Comparison of ENCODE assay signal across 8 cellular contexts in genomic region chr5:151447174-151448037, GRCh38. TPM values are rescaled to one million over a fixed set of nuclear protein-coding genes. Genes with fewer than 3 reads are reported as not detected.
A peak's percentile ranks its signal among the peaks of the same experiment; 100 is the strongest.
DNase-seq lines count a peak whose midpoint lies in the region; ATAC-seq and TF ChIP-seq lines count a peak whose summit lies in the region.

TSS of gene SLC36A1 (plus strand) at chr5:151447603. CDS start at chr5:151458793, 11,190 bp downstream.

- peaks cover 25% of the 10 kb centered on the region for H3K79me2 ChIP-seq in parathyroid adenoma

- H3K27me3 ChIP-seq in parathyroid adenoma (ENCODE audit: control insufficient read depth, insufficient read depth, low read length) (no peaks in the 10 kb centered on the region), tibial artery (no peaks in the 10 kb centered on the region)

- intact Hi-C loops in Right ventricle myocardium superior (cut with DNase I) = loop anchor here (1.0 to 10.0 kb wide), 3 partner anchors 53 to 307 kb away; partner anchors contain the start of gene ATOX1
- intact Hi-C loops in tibial artery (cut with DNase I; ENCODE audit: low total_unique reads) = loop anchor here (5.0 kb wide), 2 partner anchors 200 to 295 kb away; no protein-coding TSS in a partner anchor

- H3K27me3 Mint-ChIP-seq in activated naive CD8-positive, alpha-beta T cell treated with anti-CD3 and anti-CD28 coated beads, Interleukin-2, amount 10 ng/mL, durations not matched to agents 7 days and 5 days = peaks cover 22% of the 10 kb centered on the region

- peak; percentile 70 for ATAC-seq in HG02623 (IDR thresholded peaks at IDR 0.05; ENCODE audit: unreplicated experiment)
- peak; percentile 91 for ATAC-seq in activated naive CD8-positive, alpha-beta T cell treated with anti-CD3 and anti-CD28 coated beads, Interleukin-2, amount 10 ng/mL, durations not matched to agents 7 days and 5 days (ENCODE audit: low read depth)
- ATAC-seq in Right ventricle myocardium superior (ENCODE audit: poor library complexity) = peak; percentile 96

- H3K9me3 ChIP-seq in parathyroid adenoma (ENCODE audit: control insufficient read depth, low read length) (no peaks in the 10 kb centered on the region), tibial artery (no peaks in the 10 kb centered on the region)

- TF ChIP-seq CTCF in GM12865 (IDR thresholded peaks at IDR 0.05; ENCODE audit: insufficient read depth, low read depth, low read length, missing control alignments) (peak; percentile 93), parathyroid adenoma (IDR thresholded peaks at IDR 0.05) (peak; percentile 98), tibial artery (IDR thresholded peaks at IDR 0.05) (peak; percentile 96 to 98)

- no peaks in the 10 kb centered on the region for H3K9me3 Mint-ChIP-seq in activated naive CD8-positive, alpha-beta T cell treated with anti-CD3 and anti-CD28 coated beads, Interleukin-2, amount 10 ng/mL, durations not matched to agents 7 days and 5 days

- H3K36me3 Mint-ChIP-seq in activated naive CD8-positive, alpha-beta T cell treated with anti-CD3 and anti-CD28 coated beads, Interleukin-2, amount 10 ng/mL, durations not matched to agents 7 days and 5 days = no peaks in the 10 kb centered on the region

- H3K4me1 ChIP-seq in parathyroid adenoma (peaks cover 17% of the 10 kb centered on the region), tibial artery (peaks cover 0 to 12% (median 8%) of the 10 kb centered on the region in 4 donors)

- H3K27ac ChIP-seq in parathyroid adenoma = peak within 1 kb of the TSS; percentile 94
- H3K27ac ChIP-seq in tibial artery = peak within 1 kb of the TSS; percentile 57 to 68

- peak within 1 kb of the TSS; percentile 52 for H2AFZ ChIP-seq in parathyroid adenoma

- H3K9ac ChIP-seq in parathyroid adenoma = peak within 1 kb of the TSS; percentile 81

- POLR2A ChIA-PET in activated naive CD8-positive, alpha-beta T cell treated with anti-CD3 and anti-CD28 coated beads, Interleukin-2, amount 10 ng/mL, durations not matched to agents 7 days and 5 days (lab: Charles Lee) = interaction anchor here (1.0 to 1.3 kb wide), 3 partner anchors 11 to 205 kb away, joined by 3 to 6 read pairs (median 3); no protein-coding TSS in a partner anchor

- peak within 1 kb of the TSS; percentile 76 for H3K4me3 ChIP-seq in GM12865 (ENCODE audit: low read depth, low read length)
- H3K4me3 ChIP-seq in parathyroid adenoma (ENCODE audit: low read depth, low read length) = peak within 1 kb of the TSS; percentile 95
- peak within 1 kb of the TSS; percentile 82 to 85 for H3K4me3 ChIP-seq in tibial artery

- peak within 1 kb of the TSS; percentile 84 for H3K4me3 Mint-ChIP-seq in activated naive CD8-positive, alpha-beta T cell treated with anti-CD3 and anti-CD28 coated beads, Interleukin-2, amount 10 ng/mL, durations not matched to agents 7 days and 5 days

- H3K4me2 ChIP-seq in parathyroid adenoma (ENCODE audit: low read length) = peak within 1 kb of the TSS; percentile 67

- H3K4me1 Mint-ChIP-seq in activated naive CD8-positive, alpha-beta T cell treated with anti-CD3 and anti-CD28 coated beads, Interleukin-2, amount 10 ng/mL, durations not matched to agents 7 days and 5 days = peaks cover 13% of the 10 kb centered on the region

- peak; percentile 95 for DNase-seq in GM12865 (ENCODE audit: low read depth)
- peak; percentile 81 for DNase-seq in NCI-H1092 treated with DMSO at 0.1 percent for 48 hours (lab: John Stamatoyannopoulos, UW)
- DNase-seq in SKM-1 (lab: John Stamatoyannopoulos, UW; ENCODE audit: unreplicated experiment) = peak; percentile 90
- DNase-seq in activated naive CD8-positive, alpha-beta T cell treated with anti-CD3 and anti-CD28 coated beads, Interleukin-2, amount 10 ng/mL, durations not matched to agents 7 days and 5 days = peak; percentile 92
- peak; percentile 97 for DNase-seq in Right ventricle myocardium superior
- DNase-seq in tibial artery = peak; percentile 94 to 96

- no peaks in the 10 kb centered on the region for H3K36me3 ChIP-seq in parathyroid adenoma (ENCODE audit: control insufficient read depth, insufficient read depth, low read length)
- H3K36me3 ChIP-seq in tibial artery = no peaks in the 10 kb centered on the region

- peak within 1 kb of the TSS; percentile 81 for H3K27ac Mint-ChIP-seq in activated naive CD8-positive, alpha-beta T cell treated with anti-CD3 and anti-CD28 coated beads, Interleukin-2, amount 10 ng/mL, durations not matched to agents 7 days and 5 days

RNA-seq across cellular contexts. Expression of gene SLC36A1, which starts in this region (rescaled TPM):
- total RNA-seq in activated naive CD8-positive, alpha-beta T cell treated with anti-CD3 and anti-CD28 coated beads, Interleukin-2, amount 10 ng/mL, durations not matched to agents 7 days and 5 days = 1 to 10 TPM; 5.8 to 6.0 TPM
- total RNA-seq in Right ventricle myocardium superior = 4.4 TPM

Comparison
In these comparisons a context has a peak if more than half of its experiments do, and no peak if none do; other contexts are left out.
1. Peak in every context shown above with its lines: DNase-seq, ATAC-seq, H3K4me3 ChIP-seq and H3K27ac ChIP-seq.